In the genomic region with DNA sequence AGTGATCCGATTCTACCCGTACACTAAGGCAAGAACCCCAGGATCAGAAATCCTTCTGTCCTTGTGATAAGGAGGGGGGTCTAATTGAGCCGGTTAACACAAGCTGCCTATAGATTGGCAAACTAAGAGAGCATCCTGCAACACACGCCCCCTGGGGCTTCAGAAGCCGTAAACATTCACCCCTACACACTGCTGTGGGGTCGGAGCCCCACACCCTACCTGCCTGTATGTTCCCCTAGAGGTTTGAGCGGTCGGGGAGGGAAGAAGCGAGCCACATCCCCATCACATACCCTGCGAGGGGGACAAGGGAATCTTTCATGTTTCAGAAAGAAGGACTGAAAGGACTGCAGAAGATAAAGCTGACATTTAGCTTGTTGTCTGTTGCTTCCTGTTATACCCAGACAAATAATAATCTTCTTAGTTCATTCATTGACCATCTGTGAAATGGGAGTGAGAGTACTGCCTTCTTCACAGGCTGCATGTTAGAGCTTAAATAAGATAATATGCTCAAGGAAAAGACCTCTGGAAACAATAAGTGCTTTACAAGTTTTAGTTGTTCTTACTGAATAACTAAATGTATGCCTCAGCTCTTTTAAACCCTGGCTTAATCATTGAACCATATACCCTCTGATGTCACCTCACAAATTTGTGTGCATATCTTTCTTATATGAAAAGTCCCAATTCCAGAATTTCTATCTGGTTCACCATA, we compare ENCODE assay signal across 15 cellular contexts.
A peak's percentile ranks its signal among the peaks of the same experiment; 100 is the strongest.
DNase-seq lines count a peak whose midpoint lies in the region; ATAC-seq and TF ChIP-seq lines count a peak whose summit lies in the region.
"Had no signal": no experiment of that assay in that cellular context is flagged by ENCODE, and none has a peak within 500 bp of the region (broad histone marks: within the 10 kb centered on the region; RNA-seq: fewer than 3 reads in every experiment).

No MANE protein-coding gene starts in this region.

- H3K9me3 ChIP-seq in A673 (ENCODE audit: low read depth, low read length, poor library complexity, severe bottlenecking) = no peaks in the 10 kb centered on the region
- H3K9me3 ChIP-seq in WERI-Rb-1 (ENCODE audit: severe bottlenecking) = no peaks in the 10 kb centered on the region

- TF ChIP-seq CTCF in A673 (conservative IDR thresholded peaks at IDR 0.05; ENCODE audit: low read depth, low read length) = no peak
- TF ChIP-seq CTCF in WERI-Rb-1 (IDR thresholded peaks at IDR 0.05; ENCODE audit: low read depth, low read length) = no peak

- intact Hi-C loops in A673 (cut with micrococcal nuclease; ENCODE audit: unreplicated experiment) = no loop called here

- no peaks in the 10 kb centered on the region for H3K36me3 ChIP-seq in A673 (ENCODE audit: insufficient read depth, low read length, poor library complexity, severe bottlenecking)
- H3K36me3 ChIP-seq in WERI-Rb-1 = no peaks in the 10 kb centered on the region

- ATAC-seq in GM19397 (IDR thresholded peaks at IDR 0.05; ENCODE audit: unreplicated experiment) (peak; percentile 15), HG03354 (IDR thresholded peaks at IDR 0.05; ENCODE audit: poor library complexity, severe bottlenecking, unreplicated experiment) (peak; percentile 50), GM21390 (IDR thresholded peaks at IDR 0.05; ENCODE audit: unreplicated experiment) (no peak), HG02852 (IDR thresholded peaks at IDR 0.05; ENCODE audit: unreplicated experiment) (no peak)
- ATAC-seq: sciatic nerve had no signal

- peaks cover 57% of the 10 kb centered on the region for H3K4me1 ChIP-seq in A673 (ENCODE audit: insufficient read depth, low read length, poor library complexity, severe bottlenecking)

- peak overlapping the region; percentile 75 for H3K27ac ChIP-seq in A673 (ENCODE audit: low read depth, low read length, poor library complexity, severe bottlenecking)
- no peak overlapping the region for H3K27ac ChIP-seq in WERI-Rb-1
- H3K27ac ChIP-seq: SK-N-MC had no signal

- in situ Hi-C loops in G401 (cut with HindIII; ENCODE audit: low sequenced_read_pairs) = no loop called here

- POLR2A ChIA-PET in A673 (lab: Charles Lee; ENCODE audit: low non-redundant PET) = no interaction called here

- CTCF ChIA-PET in A673 (lab: Charles Lee) = no interaction called here

- DNase-seq in A673 (ENCODE audit: low spot score) (no peak), foreskin melanocyte (peak; percentile 56), G401 (ENCODE audit: low spot score) (no peak), WERI-Rb-1 (no peak)
- DNase-seq: activated effector memory CD4-positive, alpha-beta T cell treated with anti-CD3 and anti-CD28 coated beads, Interleukin-2, amount 50 U/mL, for 16 hours; GF-D8; NCI-H1417; NCI-H446; stimulated activated CD4-positive, alpha-beta T cell treated with anti-CD3 and anti-CD28 coated beads, Interleukin-4, amount 100 ng/mL, for 1 hour had no signal

- no TSS peak for BruUV-seq in A673 (replicated peaks; lab: Mats Ljungman, UMichigan)

- H3K4me3 ChIP-seq in A673 (ENCODE audit: low read depth, low read length, poor library complexity, severe bottlenecking) (peak overlapping the region; percentile 2), WERI-Rb-1 (ENCODE audit: low read depth, low read length) (no peak overlapping the region)
- H3K4me3 ChIP-seq: SK-N-MC had no signal

- H3K27me3 ChIP-seq in A673 (replicated peaks; ENCODE audit: insufficient read depth, low read depth, low read length, poor library complexity) (no peaks in the 10 kb centered on the region), WERI-Rb-1 (ENCODE audit: insufficient read depth, low read depth, severe bottlenecking) (no peaks in the 10 kb centered on the region)

Comparison
In these comparisons a context has a peak if more than half of its experiments do, and no peak if none do; other contexts are left out.
1. ATAC-seq: peak in GM19397 (single experiment) and HG03354 (single experiment); none in GM21390 (single experiment) and HG02852 (single experiment).